In genomic region chr6:15490242-15491100, GRCh38 we compare ENCODE assay signal across 13 cellular contexts.
DNase-seq lines count a peak whose midpoint lies in the region; ATAC-seq and TF ChIP-seq lines count a peak whose summit lies in the region.
"Had no signal": no experiment of that assay in that cellular context is flagged by ENCODE, and none has a peak within 500 bp of the region (broad histone marks: within the 10 kb centered on the region; RNA-seq: fewer than 3 reads in every experiment).

No MANE protein-coding gene starts in this region.

- no peak overlapping the region for H3K4me2 ChIP-seq in neural progenitor cell

- peaks cover 14 to 28% (median 23%) of the 10 kb centered on the region in 4 donors for H3K36me3 ChIP-seq in esophagus muscularis mucosa
- no peaks in the 10 kb centered on the region for H3K36me3 ChIP-seq in neural progenitor cell

- H3K27ac ChIP-seq in esophagus muscularis mucosa (replicated peaks in 1 of 4) = peak overlapping the region; percentile 1 to 50 (median 34)
- H3K27ac ChIP-seq in neural progenitor cell = no peak overlapping the region
- H3K27ac ChIP-seq: coronary artery, HL-60, thoracic aorta, WERI-Rb-1 had no signal

- H3K4me1 Mint-ChIP-seq in activated T-cell treated with anti-CD3 and anti-CD28 coated beads, Interleukin-2, amount 50 U/mL, for 24 hours (ENCODE audit: low read depth) = peaks cover 39% of the 10 kb centered on the region
- H3K4me1 Mint-ChIP-seq in T-helper 17 cell (peaks cover 22% of the 10 kb centered on the region), neural progenitor cell (peaks cover 13% of the 10 kb centered on the region)
- peaks cover 50% of the 10 kb centered on the region for H3K4me1 Mint-ChIP-seq in stimulated activated memory B cell treated with anti-CD40 and anti-IgM and Interleukin-4, amounts not matched to agents 10 μg/mL and 1 μg/mL and 100 μg/mL, for 72 hours

- peaks cover 35% of the 10 kb centered on the region for H3K79me2 ChIP-seq in neural progenitor cell (ENCODE audit: low read depth)

- ATAC-seq in T-helper 17 cell = no peak
- ATAC-seq in stimulated activated memory B cell treated with anti-CD40 and anti-IgM and Interleukin-4, amounts not matched to agents 10 μg/mL and 1 μg/mL and 100 μg/mL, for 72 hours = peak; percentile 72

- DNase-seq in activated T-cell treated with anti-CD3 and anti-CD28 coated beads, Interleukin-2, amount 50 U/mL, for 24 hours = no peak
- no peak for DNase-seq in activated T-cell treated with anti-CD3 and anti-CD28 coated beads, Interleukin-2, amount 50 U/mL, for 1 hour
- DNase-seq in T-helper 17 cell (no peak), esophagus muscularis mucosa (ENCODE audit: extremely low spot score) (no peak), neural progenitor cell (ENCODE audit: low spot score) (no peak), NCI-H524 (lab: John Stamatoyannopoulos, UW) (no peak), H4 (ENCODE audit: low spot score) (no peak)

- H3K9ac ChIP-seq in neural progenitor cell = no peak overlapping the region

- peaks cover 81% of the 10 kb centered on the region for H3K36me3 Mint-ChIP-seq in activated T-cell treated with anti-CD3 and anti-CD28 coated beads, Interleukin-2, amount 50 U/mL, for 24 hours (ENCODE audit: low read depth)
- peaks cover 5% of the 10 kb centered on the region for H3K36me3 Mint-ChIP-seq in T-helper 17 cell (ENCODE audit: low read depth)
- H3K36me3 Mint-ChIP-seq in stimulated activated memory B cell treated with anti-CD40 and anti-IgM and Interleukin-4, amounts not matched to agents 10 μg/mL and 1 μg/mL and 100 μg/mL, for 72 hours = peaks cover 43% of the 10 kb centered on the region
- peaks cover 31% of the 10 kb centered on the region for H3K36me3 Mint-ChIP-seq in neural progenitor cell

- H3K4me1 ChIP-seq in esophagus muscularis mucosa = peaks cover 23 to 48% (median 28%) of the 10 kb centered on the region in 4 donors
- H3K4me1 ChIP-seq in neural progenitor cell = peaks cover 12% of the 10 kb centered on the region

- whole genome bisulfite sequencing in esophagus muscularis mucosa = 87% methylated on average over 11 of the region's 11 CpGs

- intact Hi-C loops in esophagus muscularis mucosa (cut with DNase I) = loop anchor here (5.0 kb wide), 4 partner anchors 48 to 1278 kb away; no protein-coding TSS in a partner anchor

- H3K4me3 ChIP-seq in esophagus muscularis mucosa = no peak overlapping the region
- no peak overlapping the region for H3K4me3 ChIP-seq in neural progenitor cell
- H3K4me3 ChIP-seq: coronary artery, heart right ventricle, thoracic aorta had no signal

- H3K4me3 Mint-ChIP-seq in activated T-cell treated with anti-CD3 and anti-CD28 coated beads, Interleukin-2, amount 50 U/mL, for 24 hours = no peak overlapping the region
- no peak overlapping the region for H3K4me3 Mint-ChIP-seq in T-helper 17 cell
- H3K4me3 Mint-ChIP-seq in stimulated activated memory B cell treated with anti-CD40 and anti-IgM and Interleukin-4, amounts not matched to agents 10 μg/mL and 1 μg/mL and 100 μg/mL, for 72 hours = no peak overlapping the region
- no peak overlapping the region for H3K4me3 Mint-ChIP-seq in neural progenitor cell

- peak overlapping the region; percentile 84 for H3K27ac Mint-ChIP-seq in activated T-cell treated with anti-CD3 and anti-CD28 coated beads, Interleukin-2, amount 50 U/mL, for 24 hours
- H3K27ac Mint-ChIP-seq in T-helper 17 cell (peak overlapping the region; percentile 68), neural progenitor cell (no peak overlapping the region)
- H3K27ac Mint-ChIP-seq in stimulated activated memory B cell treated with anti-CD40 and anti-IgM and Interleukin-4, amounts not matched to agents 10 μg/mL and 1 μg/mL and 100 μg/mL, for 72 hours = peak overlapping the region; percentile 72

- no peaks in the 10 kb centered on the region for H3K27me3 Mint-ChIP-seq in activated T-cell treated with anti-CD3 and anti-CD28 coated beads, Interleukin-2, amount 50 U/mL, for 24 hours
- H3K27me3 Mint-ChIP-seq in T-helper 17 cell (no peaks in the 10 kb centered on the region), neural progenitor cell (ENCODE audit: insufficient read depth, low read depth) (no peaks in the 10 kb centered on the region)
- H3K27me3 Mint-ChIP-seq in stimulated activated memory B cell treated with anti-CD40 and anti-IgM and Interleukin-4, amounts not matched to agents 10 μg/mL and 1 μg/mL and 100 μg/mL, for 72 hours = no peaks in the 10 kb centered on the region

- no peak overlapping the region for H2AFZ ChIP-seq in neural progenitor cell (replicated peaks)

- H3F3A ChIP-seq in neural progenitor cell (ENCODE audit: low read depth) = peaks cover 12% of the 10 kb centered on the region

- H3K9me3 ChIP-seq in T-helper 17 cell (ENCODE audit: control insufficient read depth, low read length, poor library complexity, severe bottlenecking) (no peaks in the 10 kb centered on the region), esophagus muscularis mucosa (no peaks in the 10 kb centered on the region), neural progenitor cell (ENCODE audit: low read depth) (no peaks in the 10 kb centered on the region)
- H3K9me3 ChIP-seq: heart right ventricle, thoracic aorta had no signal

- no peaks in the 10 kb centered on the region for H3K9me3 Mint-ChIP-seq in activated T-cell treated with anti-CD3 and anti-CD28 coated beads, Interleukin-2, amount 50 U/mL, for 24 hours
- no peaks in the 10 kb centered on the region for H3K9me3 Mint-ChIP-seq in stimulated activated memory B cell treated with anti-CD40 and anti-IgM and Interleukin-4, amounts not matched to agents 10 μg/mL and 1 μg/mL and 100 μg/mL, for 72 hours
- no peaks in the 10 kb centered on the region for H3K9me3 Mint-ChIP-seq in neural progenitor cell

- no peak for TF ChIP-seq EP300 in esophagus muscularis mucosa (IDR thresholded peaks at IDR 0.05)

- H4K20me1 ChIP-seq in neural progenitor cell (ENCODE audit: low read depth) = peaks cover 38% of the 10 kb centered on the region

- no peak for TF ChIP-seq POLR2A in esophagus muscularis mucosa (IDR thresholded peaks at IDR 0.05; ENCODE audit: low read depth)

- TF ChIP-seq CTCF in esophagus muscularis mucosa (IDR thresholded peaks at IDR 0.05) (no peak), neural progenitor cell (IDR thresholded peaks at IDR 0.05) (no peak)

- H3K27me3 ChIP-seq in esophagus muscularis mucosa = no peaks in the 10 kb centered on the region
- no peaks in the 10 kb centered on the region for H3K27me3 ChIP-seq in neural progenitor cell
- H3K27me3 ChIP-seq: heart right ventricle had no signal
